ENCODE assay signal across 18 cellular contexts in genomic region chr17:75144816-75145511, GRCh38. TPM values are rescaled to one million over a fixed set of nuclear protein-coding genes. Genes with fewer than 3 reads are reported as not detected.
DNase-seq lines count a peak whose midpoint lies in the region; ATAC-seq and TF ChIP-seq lines count a peak whose summit lies in the region.
"Had no signal": no experiment of that assay in that cellular context is flagged by ENCODE, and none has a peak within 500 bp of the region (broad histone marks: within the 10 kb centered on the region; RNA-seq: fewer than 3 reads in every experiment).

No MANE protein-coding gene starts in this region.

- no peaks in the 10 kb centered on the region for H3K27me3 Mint-ChIP-seq in activated naive CD8-positive, alpha-beta T cell
- no peaks in the 10 kb centered on the region for H3K27me3 Mint-ChIP-seq in activated naive CD8-positive, alpha-beta T cell treated with anti-CD3 and anti-CD28 coated beads for 36 hours
- H3K27me3 Mint-ChIP-seq: activated naive CD4-positive, alpha-beta T cell treated with anti-CD3 and anti-CD28 coated beads, Interleukin-2, amount 50 U/mL, for 24 hours had no signal

- H3K27ac ChIP-seq in left lung (no peak overlapping the region), upper lobe of right lung (no peak overlapping the region)

- H3K4me3 Mint-ChIP-seq in activated naive CD8-positive, alpha-beta T cell: no peak overlapping the region
- no peak overlapping the region for H3K4me3 Mint-ChIP-seq in activated naive CD8-positive, alpha-beta T cell treated with anti-CD3 and anti-CD28 coated beads for 36 hours
- H3K4me3 Mint-ChIP-seq: activated naive CD4-positive, alpha-beta T cell treated with anti-CD3 and anti-CD28 coated beads, Interleukin-2, amount 50 U/mL, for 24 hours; natural killer cell had no signal

- intact Hi-C loops in left lung (cut with DNase I): no loop called here
- intact Hi-C loops in upper lobe of right lung (cut with DNase I): no loop called here

- H3K36me3 Mint-ChIP-seq in activated naive CD8-positive, alpha-beta T cell: peaks cover 10% of the 10 kb centered on the region
- H3K36me3 Mint-ChIP-seq in activated naive CD8-positive, alpha-beta T cell treated with anti-CD3 and anti-CD28 coated beads for 36 hours: peaks cover 47% of the 10 kb centered on the region

- ATAC-seq in left lung (peak; percentile 48), upper lobe of right lung (peak; percentile 82), HG02840 (IDR thresholded peaks at IDR 0.05; ENCODE audit: low FRiP score, unreplicated experiment) (no peak)
- ATAC-seq: natural killer cell had no signal

- H3K27ac Mint-ChIP-seq in activated naive CD8-positive, alpha-beta T cell: peak overlapping the region; percentile 34
- no peak overlapping the region for H3K27ac Mint-ChIP-seq in activated naive CD8-positive, alpha-beta T cell treated with anti-CD3 and anti-CD28 coated beads for 36 hours

- H3K9me3 Mint-ChIP-seq in activated naive CD8-positive, alpha-beta T cell (ENCODE audit: low read depth): no peaks in the 10 kb centered on the region
- H3K9me3 Mint-ChIP-seq in activated naive CD8-positive, alpha-beta T cell treated with anti-CD3 and anti-CD28 coated beads for 36 hours: no peaks in the 10 kb centered on the region
- H3K9me3 Mint-ChIP-seq: activated naive CD4-positive, alpha-beta T cell treated with anti-CD3 and anti-CD28 coated beads, Interleukin-2, amount 50 U/mL, for 24 hours; natural killer cell had no signal

- H3K9me3 ChIP-seq in left lung: no peaks in the 10 kb centered on the region
- H3K9me3 ChIP-seq in upper lobe of right lung: no peaks in the 10 kb centered on the region
- H3K9me3 ChIP-seq: HAP-1 had no signal

- no peak for TF ChIP-seq CTCF in left lung (IDR thresholded peaks at IDR 0.05)
- TF ChIP-seq CTCF in upper lobe of right lung (IDR thresholded peaks at IDR 0.05): no peak

- H3K4me1 ChIP-seq in left lung: peaks cover 0 to 16% of the 10 kb centered on the region in 2 donors
- H3K4me1 ChIP-seq in upper lobe of right lung: no peaks in the 10 kb centered on the region
- H3K4me1 ChIP-seq: HAP-1 had no signal

- DNase-seq in activated naive CD8-positive, alpha-beta T cell treated with anti-CD3 and anti-CD28 coated beads for 36 hours: no peak
- DNase-seq in left lung (no peak), upper lobe of right lung (no peak), NCI-H774 (lab: John Stamatoyannopoulos, UW) (no peak)
- DNase-seq: ACHN; activated CD4-positive, alpha-beta T cell treated with anti-CD3 and anti-CD28 coated beads, Interleukin-2, amount 50 U/mL, for 1 hour; C1 segment of cervical spinal cord; kidney glomerular epithelial cell; natural killer cell; NCI-H1694 treated with DMSO at 0.1 percent for 48 hours; NCI-H2227 treated with DMSO at 0.1 percent for 48 hours; NCI-H82; SIG-M5 had no signal

- H3K4me3 ChIP-seq in left lung: no peak overlapping the region
- no peak overlapping the region for H3K4me3 ChIP-seq in upper lobe of right lung
- H3K4me3 ChIP-seq: HAP-1 had no signal

- H3K36me3 ChIP-seq in left lung (peaks cover 0 to 82% of the 10 kb centered on the region in 2 donors), upper lobe of right lung (peaks cover 18% of the 10 kb centered on the region)

- H3K4me1 Mint-ChIP-seq in activated naive CD8-positive, alpha-beta T cell (ENCODE audit: low read depth): peaks cover 17% of the 10 kb centered on the region
- H3K4me1 Mint-ChIP-seq in activated naive CD8-positive, alpha-beta T cell treated with anti-CD3 and anti-CD28 coated beads for 36 hours: peaks cover 6% of the 10 kb centered on the region

- H3K27me3 ChIP-seq in left lung (no peaks in the 10 kb centered on the region), upper lobe of right lung (no peaks in the 10 kb centered on the region)

RNA-seq across cellular contexts. Expression of gene JPT1, which starts 9.3 kb away (rescaled TPM):
- 100 to 1,000 TPM; 245 to 250 TPM for total RNA-seq in activated naive CD8-positive, alpha-beta T cell treated with anti-CD3 and anti-CD28 coated beads for 36 hours
- 10 to 100 TPM; 65.0 to 97.8 TPM for total RNA-seq in left lung
- 47.8 TPM for total RNA-seq in upper lobe of right lung

RNA-seq across cellular contexts. Expression of gene NT5C, which starts 13.4 kb away (rescaled TPM):
- 10 to 100 TPM; 71.2 to 74.8 TPM for total RNA-seq in activated naive CD8-positive, alpha-beta T cell treated with anti-CD3 and anti-CD28 coated beads for 36 hours
- 10 to 100 TPM; 26.0 to 39.9 TPM for total RNA-seq in left lung
- 35.8 TPM for total RNA-seq in upper lobe of right lung

RNA-seq across cellular contexts. Expression of gene ARMC7, which starts 35.2 kb away (rescaled TPM):
- 1 to 10 TPM; 6.5 to 6.6 TPM for total RNA-seq in activated naive CD8-positive, alpha-beta T cell treated with anti-CD3 and anti-CD28 coated beads for 36 hours
- total RNA-seq in left lung: 10 to 100 TPM; 18.3 to 19.3 TPM
- total RNA-seq in upper lobe of right lung: 18.0 TPM

RNA-seq across cellular contexts. Expression of gene SUMO2, which starts 37.8 kb away (rescaled TPM):
- 100 to 1,000 TPM; 623 to 655 TPM for total RNA-seq in activated naive CD8-positive, alpha-beta T cell treated with anti-CD3 and anti-CD28 coated beads for 36 hours
- total RNA-seq in left lung (100 to 1,000 TPM; 321 to 344 TPM), upper lobe of right lung (316 TPM)

RNA-seq across cellular contexts. Expression of gene SLC16A5, which starts 57.2 kb away (rescaled TPM):
- total RNA-seq in activated naive CD8-positive, alpha-beta T cell treated with anti-CD3 and anti-CD28 coated beads for 36 hours: 1 to 10 TPM; 2.1 TPM
- 10 to 100 TPM; 36.8 to 45.1 TPM for total RNA-seq in left lung
- total RNA-seq in upper lobe of right lung: 40.5 TPM
- total RNA-seq: HT1080 had no signal
